23 cellular contexts compared by ENCODE assay signal in genomic region chr10:74187237-74187636, GRCh38. TPM values are rescaled to one million over a fixed set of nuclear protein-coding genes. Genes with fewer than 3 reads are reported as not detected.
A peak's percentile ranks its signal among the peaks of the same experiment; 100 is the strongest.
DNase-seq lines count a peak whose midpoint lies in the region; ATAC-seq, FAIRE-seq and TF ChIP-seq lines count a peak whose summit lies in the region.
"Had no signal": no experiment of that assay in that cellular context is flagged by ENCODE, and none has a peak within 500 bp of the region (broad histone marks: within the 10 kb centered on the region; RNA-seq: fewer than 3 reads in every experiment).

No MANE protein-coding gene starts in this region.

- peaks cover 31 to 75% (median 40%) of the 10 kb centered on the region in 4 donors for H3K4me1 Mint-ChIP-seq in CD4-positive, CD25-positive, alpha-beta regulatory T cell
- peaks cover 19% of the 10 kb centered on the region for H3K4me1 Mint-ChIP-seq in T-helper 17 cell
- H3K4me1 Mint-ChIP-seq in memory B cell: peaks cover 22% of the 10 kb centered on the region
- H3K4me1 Mint-ChIP-seq: nephron progenitor cell had no signal

- H3K27ac ChIP-seq in CD4-positive, CD25-positive, alpha-beta regulatory T cell (ENCODE audit: insufficient read depth, low read length, poor library complexity, severe bottlenecking): no peak overlapping the region
- H3K27ac ChIP-seq in right atrium auricular region: no peak overlapping the region
- H3K27ac ChIP-seq: adrenal gland, testis, VCaP had no signal

- peaks cover 22% of the 10 kb centered on the region for H3K4me1 ChIP-seq in CD4-positive, CD25-positive, alpha-beta regulatory T cell (ENCODE audit: control insufficient read depth, insufficient read depth, low read length, poor library complexity, severe bottlenecking)
- H3K4me1 ChIP-seq in right atrium auricular region: peaks cover 0 to 7% of the 10 kb centered on the region in 2 donors

- H3K4me3 Mint-ChIP-seq in CD4-positive, CD25-positive, alpha-beta regulatory T cell: peak overlapping the region in 2 of 4 donors; percentile 7 to 58
- no peak overlapping the region for H3K4me3 Mint-ChIP-seq in T-helper 17 cell
- no peak overlapping the region for H3K4me3 Mint-ChIP-seq in memory B cell
- H3K4me3 Mint-ChIP-seq: activated CD4-positive, alpha-beta memory T cell treated with anti-CD3 and anti-CD28 coated beads, Interleukin-2, amount 10 ng/mL, durations not matched to agents 7 days and 5 days; nephron progenitor cell had no signal

- no peak for DNase-seq in CD4-positive, CD25-positive, alpha-beta regulatory T cell
- DNase-seq in T-helper 17 cell (no peak), memory B cell (ENCODE audit: low spot score in 2 of 2) (no peak), right atrium auricular region (ENCODE audit: low spot score) (no peak)
- DNase-seq in stimulated activated naive CD4-positive, alpha-beta T cell treated with Interleukin-2 at 50 U/mL for 16 hours (lab: John Stamatoyannopoulos, UW): no peak
- DNase-seq: activated CD4-positive, alpha-beta memory T cell treated with anti-CD3 and anti-CD28 coated beads, Interleukin-2, amount 10 ng/mL, durations not matched to agents 7 days and 5 days; adrenal gland; dermis blood vessel endothelial cell; KG1; kidney glomerular epithelial cell; NCI-H1048; NCI-H2081; NCI-H510A treated with DMSO at 0.1 percent for 48 hours; nephron progenitor cell; Right ventricle myocardium superior; stimulated activated CD4-positive, alpha-beta T cell treated with anti-CD3 and anti-CD28 coated beads, Interleukin-4, amount 100 ng/mL, for 24 hours; testis had no signal

- H3K9me3 ChIP-seq in CD4-positive, CD25-positive, alpha-beta regulatory T cell (ENCODE audit: control insufficient read depth in 2 of 2, low read length in 2 of 2): no peaks in the 10 kb centered on the region
- H3K9me3 ChIP-seq in T-helper 17 cell (ENCODE audit: control insufficient read depth, low read length, poor library complexity, severe bottlenecking): no peaks in the 10 kb centered on the region
- H3K9me3 ChIP-seq in right atrium auricular region: no peaks in the 10 kb centered on the region
- H3K9me3 ChIP-seq: adrenal gland, testis had no signal

- no peaks in the 10 kb centered on the region for H3K36me3 ChIP-seq in CD4-positive, CD25-positive, alpha-beta regulatory T cell (ENCODE audit: control insufficient read depth, insufficient read depth, low read length)
- no peaks in the 10 kb centered on the region for H3K36me3 ChIP-seq in right atrium auricular region
- H3K36me3 ChIP-seq: adrenal gland had no signal

- no peaks in the 10 kb centered on the region for H3K27me3 Mint-ChIP-seq in CD4-positive, CD25-positive, alpha-beta regulatory T cell
- H3K27me3 Mint-ChIP-seq in T-helper 17 cell: no peaks in the 10 kb centered on the region
- no peaks in the 10 kb centered on the region for H3K27me3 Mint-ChIP-seq in memory B cell
- H3K27me3 Mint-ChIP-seq: activated CD4-positive, alpha-beta memory T cell treated with anti-CD3 and anti-CD28 coated beads, Interleukin-2, amount 10 ng/mL, durations not matched to agents 7 days and 5 days; progenitor cell of endocrine pancreas had no signal

- H3K36me3 Mint-ChIP-seq in CD4-positive, CD25-positive, alpha-beta regulatory T cell: peaks cover 8% of the 10 kb centered on the region
- H3K36me3 Mint-ChIP-seq in T-helper 17 cell (ENCODE audit: low read depth) (no peaks in the 10 kb centered on the region), memory B cell (peaks cover 6% of the 10 kb centered on the region)

- ATAC-seq in CD4-positive, CD25-positive, alpha-beta regulatory T cell (ENCODE audit: low read depth in 2 of 2): no peak
- ATAC-seq in T-helper 17 cell (no peak), memory B cell (ENCODE audit: low read depth) (no peak), GM21576 (IDR thresholded peaks at IDR 0.05; ENCODE audit: unreplicated experiment) (no peak)

- no peak for TF ChIP-seq CTCF in right atrium auricular region (IDR thresholded peaks at IDR 0.05)

- peak; percentile 65 for FAIRE-seq in A204.1 (lab: Jason Lieb, UNC)
- FAIRE-seq: bronchial epithelial cell had no signal

- H3K27ac Mint-ChIP-seq in CD4-positive, CD25-positive, alpha-beta regulatory T cell: peak overlapping the region in 2 of 3 donors; percentile 83 to 93
- H3K27ac Mint-ChIP-seq in T-helper 17 cell (peak overlapping the region; percentile 79), memory B cell (peak overlapping the region; percentile 22)
- H3K27ac Mint-ChIP-seq: activated CD4-positive, alpha-beta memory T cell treated with anti-CD3 and anti-CD28 coated beads, Interleukin-2, amount 10 ng/mL, durations not matched to agents 7 days and 5 days; nephron progenitor cell; progenitor cell of endocrine pancreas had no signal

- peaks cover 0 to 2% (median 0%) of the 10 kb centered on the region in 7 donors for H3K9me3 Mint-ChIP-seq in CD4-positive, CD25-positive, alpha-beta regulatory T cell
- H3K9me3 Mint-ChIP-seq in memory B cell: peaks cover 1% of the 10 kb centered on the region
- H3K9me3 Mint-ChIP-seq: activated CD4-positive, alpha-beta memory T cell treated with anti-CD3 and anti-CD28 coated beads, Interleukin-2, amount 10 ng/mL, durations not matched to agents 7 days and 5 days; activated T-helper 2 cell treated with anti-CD3 and anti-CD28 coated beads, Interferon-gamma antibody, Interleukin-2, Interleukin-4, amounts not matched to agents 10 μg/mL and 5 μg/mL and 100 μg/mL, durations not matched to agents 14 hours and 24 hours and 36 hours had no signal

- no peaks in the 10 kb centered on the region for H3K27me3 ChIP-seq in CD4-positive, CD25-positive, alpha-beta regulatory T cell (ENCODE audit: control insufficient read depth, insufficient read depth, low read length)
- no peaks in the 10 kb centered on the region for H3K27me3 ChIP-seq in right atrium auricular region
- H3K27me3 ChIP-seq: adrenal gland, testis had no signal

- H3K4me3 ChIP-seq in CD4-positive, CD25-positive, alpha-beta regulatory T cell (ENCODE audit: low read depth, low read length): peak overlapping the region; percentile 7
- H3K4me3 ChIP-seq in right atrium auricular region: no peak overlapping the region
- H3K4me3 ChIP-seq: adrenal gland, testis had no signal

RNA-seq across cellular contexts. Expression of gene ADK, which starts 36.2 kb away (rescaled TPM):
- 33.3 TPM for total RNA-seq in CD4-positive, CD25-positive, alpha-beta regulatory T cell
- polyA plus RNA-seq in CD4-positive, CD25-positive, alpha-beta regulatory T cell: 10 to 100 TPM; 61.1 to 83.0 (median 70.1) TPM
- 10 to 100 TPM; 34.7 to 36.8 TPM for total RNA-seq in T-helper 17 cell
- total RNA-seq in right atrium auricular region: 10 to 100 TPM; 23.7 to 31.6 TPM

RNA-seq across cellular contexts. Expression of gene AP3M1, which starts 36.6 kb away (rescaled TPM):
- 24.3 TPM for total RNA-seq in CD4-positive, CD25-positive, alpha-beta regulatory T cell
- polyA plus RNA-seq in CD4-positive, CD25-positive, alpha-beta regulatory T cell: 10 to 100 TPM; 23.7 to 39.3 (median 29.0) TPM
- 10 to 100 TPM; 21.1 to 27.8 TPM for total RNA-seq in T-helper 17 cell
- 10 to 100 TPM; 20.2 to 27.6 TPM for total RNA-seq in right atrium auricular region

Comparison
In these comparisons a context has a peak if more than half of its experiments do, and no peak if none do; other contexts are left out.
1. H3K27ac Mint-ChIP-seq: peak in every context shown above with its lines; median percentile 88 in CD4-positive, CD25-positive, alpha-beta regulatory T cell; 79 in T-helper 17 cell; 22 in memory B cell.